ENCODE assay signal across 8 cellular contexts in genomic region chr12:112107728-112108447, GRCh38.
DNase-seq lines count a peak whose midpoint lies in the region; ATAC-seq lines count a peak whose summit lies in the region.

No MANE protein-coding gene starts in this region.

- H3K4me3 ChIP-seq in iPS-18c (ENCODE audit: insufficient read depth, low read depth, low read length) (peak overlapping the region; percentile 66), skin epidermis (peak overlapping the region; percentile 74 to 93 (median 84))

- no peak for ATAC-seq in activated naive CD8-positive, alpha-beta T cell treated with anti-CD3 and anti-CD28 coated beads, Interleukin-2, amount 50 U/mL, for 24 hours
- ATAC-seq in GM21576 (IDR thresholded peaks at IDR 0.05; ENCODE audit: unreplicated experiment), result no peak

- H3K9me3 Mint-ChIP-seq in activated naive CD8-positive, alpha-beta T cell treated with anti-CD3 and anti-CD28 coated beads, Interleukin-2, amount 50 U/mL, for 24 hours, result no peaks in the 10 kb centered on the region

- peak; percentile 36 for DNase-seq in activated CD4-positive, CD25-positive, alpha-beta regulatory T cell treated with anti-CD3 and anti-CD28 coated beads, Interleukin-2, amount 50 U/mL, for 72 hours
- DNase-seq in activated CD4-positive, CD25-positive, alpha-beta regulatory T cell (lab: John Stamatoyannopoulos, UW), result no peak
- DNase-seq in MV-4-11 (lab: John Stamatoyannopoulos, UW) (peak; percentile 72), AG08396 (ENCODE audit: low spot score) (no peak)
- peak; percentile 44 for DNase-seq in activated naive CD8-positive, alpha-beta T cell treated with anti-CD3 and anti-CD28 coated beads, Interleukin-2, amount 50 U/mL, for 24 hours

- no peaks in the 10 kb centered on the region for H3K9me3 ChIP-seq in iPS-18c (ENCODE audit: control insufficient read depth, insufficient read depth, low read length)

- peak overlapping the region; percentile 93 for H3K4me3 Mint-ChIP-seq in activated naive CD8-positive, alpha-beta T cell treated with anti-CD3 and anti-CD28 coated beads, Interleukin-2, amount 50 U/mL, for 24 hours

- no peaks in the 10 kb centered on the region for H3K27me3 Mint-ChIP-seq in activated naive CD8-positive, alpha-beta T cell treated with anti-CD3 and anti-CD28 coated beads, Interleukin-2, amount 50 U/mL, for 24 hours

- H3K4me1 Mint-ChIP-seq in activated naive CD8-positive, alpha-beta T cell treated with anti-CD3 and anti-CD28 coated beads, Interleukin-2, amount 50 U/mL, for 24 hours, result peaks cover 57% of the 10 kb centered on the region

- peak overlapping the region; percentile 97 for H3K27ac Mint-ChIP-seq in activated naive CD8-positive, alpha-beta T cell treated with anti-CD3 and anti-CD28 coated beads, Interleukin-2, amount 50 U/mL, for 24 hours

- H3K36me3 Mint-ChIP-seq in activated naive CD8-positive, alpha-beta T cell treated with anti-CD3 and anti-CD28 coated beads, Interleukin-2, amount 50 U/mL, for 24 hours (ENCODE audit: low read depth), result peaks cover 38% of the 10 kb centered on the region

- peak overlapping the region; percentile 65 to 100 (median 94) for H3K27ac ChIP-seq in skin epidermis

Comparison
In these comparisons a context has a peak if more than half of its experiments do, and no peak if none do; other contexts are left out.
1. DNase-seq: peak in activated CD4-positive, CD25-positive, alpha-beta regulatory T cell treated with anti-CD3 and anti-CD28 coated beads, Interleukin-2, amount 50 U/mL, for 72 hours (single experiment), MV-4-11 (single experiment) and activated naive CD8-positive, alpha-beta T cell treated with anti-CD3 and anti-CD28 coated beads, Interleukin-2, amount 50 U/mL, for 24 hours (single experiment); none in activated CD4-positive, CD25-positive, alpha-beta regulatory T cell (0 of 4) and AG08396 (single experiment).